19 cellular contexts compared by ENCODE assay signal in the genomic region with DNA sequence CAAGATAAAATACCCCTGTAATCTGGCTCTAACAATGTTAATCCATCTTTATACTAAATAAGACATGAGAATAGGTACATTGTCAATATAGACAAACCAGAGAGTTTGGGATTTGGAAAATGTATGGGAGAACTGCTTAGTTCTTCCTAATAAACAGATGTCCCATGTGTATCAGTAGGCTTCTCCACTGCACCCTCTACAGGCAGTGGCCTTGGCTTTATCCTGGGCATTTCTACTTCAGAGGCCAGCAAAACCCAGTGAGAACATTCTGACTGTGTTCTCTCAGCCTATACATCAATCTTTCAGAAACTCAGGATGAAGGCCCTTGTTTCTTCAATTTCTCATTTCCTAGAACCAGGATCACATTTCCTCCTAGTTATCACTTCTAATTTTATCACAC.
DNase-seq lines count a peak whose midpoint lies in the region; ATAC-seq, FAIRE-seq and TF ChIP-seq lines count a peak whose summit lies in the region.
"Had no signal": no experiment of that assay in that cellular context is flagged by ENCODE, and none has a peak within 500 bp of the region (broad histone marks: within the 10 kb centered on the region; RNA-seq: fewer than 3 reads in every experiment).

No MANE protein-coding gene starts in this region.

- peak; percentile 34 for FAIRE-seq in TTC549 (lab: Jason Lieb, UNC)
- FAIRE-seq: D721Med had no signal

- peaks cover 9% of the 10 kb centered on the region; the same call in 2 of the 3 replicates for H3K9me3 Mint-ChIP-seq in GM23338
- H3K9me3 Mint-ChIP-seq in activated CD8-positive, alpha-beta T cell treated with anti-CD3 and anti-CD28 coated beads for 36 hours, result no peaks in the 10 kb centered on the region
- H3K9me3 Mint-ChIP-seq: activated B cell treated with CpG ODN at 0.5 μM for 24 hours; dendritic cell treated with granulocyte-macrophage colony-stimulating factor and Interleukin-4, amounts not matched to agents 40 ng/mL and 50 ng/mL, for 4 days had no signal

- CTCF ChIA-PET in AG04450 (lab: Charles Lee), result no interaction called here
- CTCF ChIA-PET in activated CD8-positive, alpha-beta T cell treated with anti-CD3 and anti-CD28 coated beads for 36 hours (lab: Charles Lee), result no interaction called here

- intact Hi-C loops in activated CD8-positive, alpha-beta T cell treated with anti-CD3 and anti-CD28 coated beads for 36 hours (cut with micrococcal nuclease), result no loop called here

- no peaks in the 10 kb centered on the region for H3K9me2 ChIP-seq in GM23338 (ENCODE audit: insufficient read depth)

- no peak overlapping the region for H3K4me2 ChIP-seq in GM23338

- H3K4me3 Mint-ChIP-seq in GM23338, result no peak overlapping the region
- no peak overlapping the region for H3K4me3 Mint-ChIP-seq in activated CD8-positive, alpha-beta T cell treated with anti-CD3 and anti-CD28 coated beads for 36 hours
- H3K4me3 Mint-ChIP-seq: activated B cell treated with CpG ODN at 0.5 μM for 24 hours; dendritic cell treated with granulocyte-macrophage colony-stimulating factor and Interleukin-4, amounts not matched to agents 40 ng/mL and 50 ng/mL, for 4 days; T-cell had no signal

- H3K9me3 ChIP-seq in AG04450 (ENCODE audit: control insufficient read depth, insufficient read depth, low read length), result no peaks in the 10 kb centered on the region; the same call in 1 of the 2 replicates
- H3K9me3 ChIP-seq: ovary had no signal

- POLR2A ChIA-PET in AG04450 (lab: Yijun Ruan, JAX), result no interaction called here
- POLR2A ChIA-PET in activated CD8-positive, alpha-beta T cell treated with anti-CD3 and anti-CD28 coated beads for 36 hours (lab: Charles Lee), result no interaction called here

- TF ChIP-seq CTCF in AG04450 (IDR thresholded peaks at IDR 0.05; ENCODE audit: low read depth, low read length) (peak; percentile 23), GM23338 (conservative IDR thresholded peaks at IDR 0.05; ENCODE audit: low read depth in 2 of 2) (peak; percentile 50 to 65), fibroblast of mammary gland (conservative IDR thresholded peaks at IDR 0.05; ENCODE audit: control insufficient read depth, insufficient read depth, low read depth, low read length) (peak; percentile 30)
- TF ChIP-seq CTCF in activated CD8-positive, alpha-beta T cell treated with anti-CD3 and anti-CD28 coated beads for 36 hours (IDR thresholded peaks at IDR 0.05), result no peak

- peaks cover 3% of the 10 kb centered on the region for H3K27me3 Mint-ChIP-seq in GM23338 (ENCODE audit: insufficient read depth, low read depth, poor library complexity)
- H3K27me3 Mint-ChIP-seq in activated CD8-positive, alpha-beta T cell treated with anti-CD3 and anti-CD28 coated beads for 36 hours, result no peaks in the 10 kb centered on the region
- H3K27me3 Mint-ChIP-seq: activated B cell treated with CpG ODN at 0.5 μM for 24 hours; dendritic cell treated with granulocyte-macrophage colony-stimulating factor and Interleukin-4, amounts not matched to agents 40 ng/mL and 50 ng/mL, for 4 days; T-cell had no signal

- H3K27ac Mint-ChIP-seq in GM23338, result no peak overlapping the region
- H3K27ac Mint-ChIP-seq in activated CD8-positive, alpha-beta T cell treated with anti-CD3 and anti-CD28 coated beads for 36 hours, result no peak overlapping the region
- H3K27ac Mint-ChIP-seq: activated B cell treated with CpG ODN at 0.5 μM for 24 hours; dendritic cell treated with granulocyte-macrophage colony-stimulating factor and Interleukin-4, amounts not matched to agents 40 ng/mL and 50 ng/mL, for 4 days; T-cell had no signal

- H3F3A ChIP-seq in GM23338 (replicated peaks; ENCODE audit: low read depth), result no peaks in the 10 kb centered on the region

- no peak overlapping the region for H3K4me3 ChIP-seq in AG04450 (ENCODE audit: low read depth, low read length)
- H3K4me3 ChIP-seq in GM23338, result no peak overlapping the region
- no peak overlapping the region for H3K4me3 ChIP-seq in fibroblast of mammary gland (ENCODE audit: control insufficient read depth, low read depth, low read length)
- H3K4me3 ChIP-seq: ovary, skin epidermis had no signal

- DNase-seq in AG04450 (ENCODE audit: low read depth, low spot score), result no peak
- peak; percentile 30 for DNase-seq in GM23338 (ENCODE audit: low spot score)
- DNase-seq in fibroblast of mammary gland (ENCODE audit: low read depth), result peak; percentile 4
- no peak for DNase-seq in activated CD8-positive, alpha-beta T cell treated with anti-CD3 and anti-CD28 coated beads for 36 hours
- DNase-seq in SKM-1 (lab: John Stamatoyannopoulos, UW; ENCODE audit: unreplicated experiment), result no peak
- DNase-seq in HK-2 (ENCODE audit: unreplicated experiment), result no peak
- DNase-seq: activated B cell treated with CpG ODN at 0.5 μM for 24 hours; activated effector memory CD4-positive, alpha-beta T cell treated with anti-CD3 and anti-CD28 coated beads, Interleukin-2, amount 50 U/mL, for 16 hours; aorta; KBM-7; NCI-H1092; NCI-H748 treated with DMSO at 0.1 percent for 48 hours; ovary; T-cell had no signal

- H2AFZ ChIP-seq in GM23338, result no peak overlapping the region

- no peaks in the 10 kb centered on the region for H3K79me2 ChIP-seq in GM23338 (replicated peaks; ENCODE audit: insufficient read depth)

- ATAC-seq in GM23338 (peak; percentile 45; the same call in 2 of the 3 replicates), HG02759 (IDR thresholded peaks at IDR 0.05; ENCODE audit: unreplicated experiment) (no peak)
- ATAC-seq in activated CD8-positive, alpha-beta T cell treated with anti-CD3 and anti-CD28 coated beads for 36 hours, result no peak
- ATAC-seq: T-cell had no signal

- peaks cover 27% of the 10 kb centered on the region for H3K4me1 Mint-ChIP-seq in GM23338
- H3K4me1 Mint-ChIP-seq in activated CD8-positive, alpha-beta T cell treated with anti-CD3 and anti-CD28 coated beads for 36 hours (ENCODE audit: low read depth), result no peaks in the 10 kb centered on the region
- H3K4me1 Mint-ChIP-seq: activated B cell treated with CpG ODN at 0.5 μM for 24 hours, T-cell had no signal

- peaks cover 12% of the 10 kb centered on the region; the same call in 2 of the 3 replicates for H3K36me3 Mint-ChIP-seq in GM23338 (ENCODE audit: low read depth)
- H3K36me3 Mint-ChIP-seq in activated CD8-positive, alpha-beta T cell treated with anti-CD3 and anti-CD28 coated beads for 36 hours (ENCODE audit: low read depth), result no peaks in the 10 kb centered on the region
- H3K36me3 Mint-ChIP-seq: T-cell had no signal

- no peak overlapping the region for H3K27ac ChIP-seq in AG04450 (ENCODE audit: low read depth, low read length)
- no peak overlapping the region for H3K27ac ChIP-seq in GM23338 (ENCODE audit: low read depth)
- H3K27ac ChIP-seq: ovary, skin epidermis had no signal

- H3K36me3 ChIP-seq in GM23338 (ENCODE audit: insufficient read depth), result no peaks in the 10 kb centered on the region
- H3K36me3 ChIP-seq: ovary had no signal

- H3K27me3 ChIP-seq in AG04450 (ENCODE audit: control insufficient read depth, insufficient read depth, low read length), result no peaks in the 10 kb centered on the region
- H3K27me3 ChIP-seq in GM23338 (ENCODE audit: insufficient read depth), result no peaks in the 10 kb centered on the region
- H3K27me3 ChIP-seq: ovary had no signal

- no peaks in the 10 kb centered on the region for H4K20me1 ChIP-seq in GM23338 (replicated peaks; ENCODE audit: insufficient read depth)

- H3K4me1 ChIP-seq in GM23338 (ENCODE audit: insufficient read depth), result peaks cover 14% of the 10 kb centered on the region

TF ChIP-seq in GM23338, 12 proteins besides CTCF, POLR2A, EP300 and RAD21 (continues in another document):
- TF ChIP-seq REST (IDR thresholded peaks at IDR 0.05; ENCODE audit: unreplicated experiment), result no peak
- no peak for TF ChIP-seq EZH2 (IDR thresholded peaks at IDR 0.05; ENCODE audit: low read depth, unreplicated experiment)
- TF ChIP-seq CREB1 (CRISPR knock-in tag; IDR thresholded peaks at IDR 0.05; ENCODE audit: low read depth), result no peak
- no peak for TF ChIP-seq ZNF114 (CRISPR knock-in tag; IDR thresholded peaks at IDR 0.05)
- TF ChIP-seq EZH2phosphoT487 (IDR thresholded peaks at IDR 0.05; ENCODE audit: unreplicated experiment), result no peak
- no peak for TF ChIP-seq POLR2AphosphoS5 (IDR thresholded peaks at IDR 0.05; ENCODE audit: low read depth)
- TF ChIP-seq, protein P1, sequence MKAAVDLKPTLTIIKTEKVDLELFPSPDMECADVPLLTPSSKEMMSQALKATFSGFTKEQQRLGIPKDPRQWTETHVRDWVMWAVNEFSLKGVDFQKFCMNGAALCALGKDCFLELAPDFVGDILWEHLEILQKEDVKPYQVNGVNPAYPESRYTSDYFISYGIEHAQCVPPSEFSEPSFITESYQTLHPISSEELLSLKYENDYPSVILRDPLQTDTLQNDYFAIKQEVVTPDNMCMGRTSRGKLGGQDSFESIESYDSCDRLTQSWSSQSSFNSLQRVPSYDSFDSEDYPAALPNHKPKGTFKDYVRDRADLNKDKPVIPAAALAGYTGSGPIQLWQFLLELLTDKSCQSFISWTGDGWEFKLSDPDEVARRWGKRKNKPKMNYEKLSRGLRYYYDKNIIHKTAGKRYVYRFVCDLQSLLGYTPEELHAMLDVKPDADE (IDR thresholded peaks at IDR 0.05), result no peak
- TF ChIP-seq ZNF331 (CRISPR knock-in tag; IDR thresholded peaks at IDR 0.05; ENCODE audit: low read depth), result no peak
- TF ChIP-seq JUNB (IDR thresholded peaks at IDR 0.05; ENCODE audit: unreplicated experiment), result no peak
- TF ChIP-seq STAT1 (IDR thresholded peaks at IDR 0.05; ENCODE audit: unreplicated experiment), result no peak

Comparison
In these comparisons a context has a peak if more than half of its experiments do, and no peak if none do; other contexts are left out.
1. DNase-seq: peak in GM23338 (single experiment) and fibroblast of mammary gland (single experiment); none in AG04450 (single experiment), activated CD8-positive, alpha-beta T cell treated with anti-CD3 and anti-CD28 coated beads for 36 hours (single experiment), SKM-1 (single experiment) and HK-2 (single experiment).